In the genomic region with DNA sequence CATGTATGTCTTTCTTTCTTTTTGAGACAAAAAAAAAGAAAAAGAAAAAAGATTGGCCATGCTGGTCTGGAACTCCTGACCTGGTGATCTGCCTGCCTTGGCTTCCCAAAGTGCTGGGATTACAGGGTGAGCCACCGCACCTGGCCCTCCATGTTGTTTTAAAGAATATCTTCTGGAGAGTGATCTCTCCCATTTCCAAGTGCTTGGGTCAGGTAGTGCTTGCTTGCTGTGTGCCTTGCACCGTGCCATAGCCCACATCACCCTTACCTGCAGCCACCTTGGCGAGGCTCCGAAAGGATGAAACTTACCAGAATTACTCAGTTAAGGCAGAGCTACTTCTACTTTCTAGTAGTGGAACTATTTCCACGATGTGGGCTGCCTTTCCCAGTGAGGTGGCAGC, we compare ENCODE assay signal across 26 cellular contexts.
"Had no signal": no experiment of that assay in that cellular context is flagged by ENCODE, and none has a peak within 500 bp of the region (broad histone marks: within the 10 kb centered on the region; RNA-seq: fewer than 3 reads in every experiment).

No MANE protein-coding gene starts in this region.

- H3K36me3 ChIP-seq: stomach, suprapubic skin, thoracic aorta, thyroid gland, tibial artery, tibial nerve, transverse colon, upper lobe of left lung, upper lobe of right lung, uterus, vagina had no signal

- H3K27me3 ChIP-seq: testis, thyroid gland, transverse colon, upper lobe of left lung, upper lobe of right lung, uterus, vagina had no signal

- H3K4me3 ChIP-seq: stomach, suprapubic skin, testis, thoracic aorta, thyroid gland, tibial artery, tibial nerve, transverse colon, upper lobe of left lung, upper lobe of right lung, uterus, vagina had no signal

- H3K9me3 ChIP-seq: stomach, suprapubic skin, testis, thoracic aorta, thyroid gland, tibial artery, tibial nerve, transverse colon, upper lobe of left lung, upper lobe of right lung, uterus, vagina had no signal

- ATAC-seq: stimulated activated effector memory CD8-positive, alpha-beta T cell treated with anti-CD3 and anti-CD28 coated beads, Interleukin-12 subunit alpha, Interleukin-12 subunit beta, amount 100 ng/mL, for 72 hours; stimulated activated memory B cell treated with anti-CD40 and anti-IgM and Interleukin-4, amounts not matched to agents 10 μg/mL and 1 μg/mL and 100 μg/mL, for 72 hours; stimulated activated naive B cell treated with anti-CD40 and anti-IgM and Interleukin-4, amounts not matched to agents 10 μg/mL and 1 μg/mL and 100 μg/mL, for 72 hours; stimulated activated naive CD8-positive, alpha-beta T cell treated with anti-CD3 and anti-CD28 coated beads, Interleukin-15, amount 100 ng/mL, for 72 hours; stimulated activated naive CD8-positive, alpha-beta T cell treated with anti-CD3 and anti-CD28 coated beads, Interleukin-15, Interleukin-2, amounts not matched to agents 100 U/mL and 50 U/mL, for 24 hours; upper lobe of right lung had no signal

- H3K4me1 ChIP-seq: stomach, suprapubic skin, testis, thyroid gland, tibial artery, tibial nerve, transverse colon, upper lobe of left lung, upper lobe of right lung, uterus, vagina had no signal

- DNase-seq: stimulated activated CD4-positive, alpha-beta T cell treated with anti-CD3 and anti-CD28 coated beads, Interleukin-2, amount 100 ng/mL, for 48 hours; stimulated activated CD4-positive, alpha-beta T cell treated with anti-CD3 and anti-CD28 coated beads, Interleukin-4, amount 100 ng/mL, for 1 hour; stimulated activated CD4-positive, alpha-beta T cell treated with anti-CD3 and anti-CD28 coated beads, Interleukin-4, amount 100 ng/mL, for 24 hours; stimulated activated CD4-positive, alpha-beta T cell treated with anti-CD3 and anti-CD28 coated beads, Interleukin-4, amount 100 ng/mL, for 4 hours; stimulated activated CD8-positive, alpha-beta memory T cell treated with anti-CD3 and anti-CD28 coated beads, Interleukin-4, amount 100 ng/mL, for 48 hours; stimulated activated naive B cell treated with anti-CD40 and anti-IgM and Interleukin-4, amounts not matched to agents 10 μg/mL and 1 μg/mL and 100 μg/mL, for 72 hours; stimulated activated naive CD4-positive, alpha-beta T cell; stimulated activated naive CD4-positive, alpha-beta T cell treated with Interleukin-2 at 50 U/mL for 16 hours; stimulated activated naive CD8-positive, alpha-beta T cell treated with anti-CD3 and anti-CD28 coated beads, Interleukin-15, amount 100 ng/mL, for 72 hours; stimulated activated naive CD8-positive, alpha-beta T cell treated with anti-CD3 and anti-CD28 coated beads, Interleukin-15, Interleukin-2, amounts not matched to agents 100 U/mL and 50 U/mL, for 24 hours; stomach; substantia nigra; testis; thyroid gland; tibial artery; transverse colon; trophoblast cell; upper lobe of left lung; upper lobe of right lung; uterus had no signal

- H3K27ac ChIP-seq: stomach, suprapubic skin, testis, thoracic aorta, thyroid gland, tibial artery, tibial nerve, transverse colon, upper lobe of left lung, upper lobe of right lung, uterus, vagina had no signal
